In the genomic region with DNA sequence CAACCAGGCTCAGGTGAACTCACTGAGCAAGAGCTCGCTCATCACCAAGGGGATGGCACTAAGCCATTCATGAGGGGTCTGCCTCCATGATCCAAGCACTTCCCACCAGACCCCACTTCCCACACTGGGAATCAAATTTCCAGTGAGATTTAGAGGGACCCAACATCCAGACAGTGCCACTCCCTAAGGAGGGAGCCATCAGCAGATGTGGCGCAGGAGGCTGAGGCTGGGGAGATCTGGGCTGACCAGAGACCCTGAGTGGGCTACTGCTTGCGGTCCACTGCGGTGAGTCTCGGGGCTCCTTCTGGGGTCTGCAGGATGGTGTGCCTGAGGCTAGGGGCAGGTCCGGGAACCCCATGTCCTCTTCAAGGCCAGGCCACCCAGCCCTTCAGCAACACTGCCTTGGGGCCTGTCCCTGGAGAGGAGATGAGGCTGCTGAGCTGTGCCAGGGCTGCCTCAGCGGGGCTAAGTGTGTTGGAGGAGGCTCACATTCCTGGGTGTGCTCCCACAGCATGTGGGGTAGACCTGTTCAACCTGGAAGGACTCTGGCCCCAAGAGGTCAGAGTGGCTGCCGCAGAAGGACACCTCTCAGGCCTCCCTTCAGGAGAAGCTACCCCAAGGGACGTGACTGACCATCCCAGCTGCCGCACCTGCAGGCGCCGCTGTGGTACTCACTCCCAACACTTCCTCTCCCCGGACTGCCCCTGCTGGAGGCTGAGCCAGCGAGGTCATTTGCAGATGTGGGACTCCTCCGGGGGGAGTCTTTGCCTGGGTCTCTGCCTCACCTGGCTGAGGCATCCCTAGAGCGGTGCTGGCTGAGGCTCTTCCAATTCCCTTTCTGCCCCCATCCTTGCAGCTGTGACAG, we compare ENCODE assay signal across 20 cellular contexts. TPM values are rescaled to one million over a fixed set of nuclear protein-coding genes. Genes with fewer than 3 reads are reported as not detected.
DNase-seq lines count a peak whose midpoint lies in the region; ATAC-seq, FAIRE-seq and TF ChIP-seq lines count a peak whose summit lies in the region.
"Had no signal": no experiment of that assay in that cellular context is flagged by ENCODE, and none has a peak within 500 bp of the region (broad histone marks: within the 10 kb centered on the region; RNA-seq: fewer than 3 reads in every experiment).

No MANE protein-coding gene starts in this region.

- no peaks in the 10 kb centered on the region for H3K36me3 Mint-ChIP-seq in glutamatergic neuron (ENCODE audit: unreplicated experiment)

- H3K9me3 ChIP-seq in left ventricle myocardium inferior (replicated peaks): no peaks in the 10 kb centered on the region
- H3K9me3 ChIP-seq: MG63 had no signal

- H3K9me3 Mint-ChIP-seq in glutamatergic neuron (ENCODE audit: unreplicated experiment): no peaks in the 10 kb centered on the region

- no peak overlapping the region for H3K4me3 Mint-ChIP-seq in glutamatergic neuron (ENCODE audit: unreplicated experiment)

- ATAC-seq in left ventricle myocardium superior (no peak), GM21737 (IDR thresholded peaks at IDR 0.05; ENCODE audit: unreplicated experiment) (no peak)

- intact Hi-C loops in left ventricle myocardium superior (cut with micrococcal nuclease): no loop called here
- intact Hi-C loops in left ventricle myocardium inferior (cut with micrococcal nuclease): no loop called here
- intact Hi-C loops in posterior vena cava (cut with DNase I): no loop called here

- H3K4me1 Mint-ChIP-seq in glutamatergic neuron (ENCODE audit: low read depth, unreplicated experiment): peaks cover 22% of the 10 kb centered on the region

- FAIRE-seq in RCC 7860 (lab: Jason Lieb, UNC): no peak
- FAIRE-seq: A204.1 had no signal

- peaks cover 4% of the 10 kb centered on the region for H3K27me3 Mint-ChIP-seq in glutamatergic neuron (ENCODE audit: unreplicated experiment)

- DNase-seq in left ventricle myocardium superior (peak; percentile 13), left ventricle myocardium inferior (no peak), glutamatergic neuron (peak; percentile 10), posterior vena cava (ENCODE audit: low spot score) (peak; percentile 75), RCC 7860 (ENCODE audit: low spot score) (no peak), HPDE6-E6E7 (ENCODE audit: extremely low spot score) (no peak)
- DNase-seq: EL, GF-D8, Kasumi-1, MG63, NCI-H1417, NCI-H1694 treated with DMSO at 0.1 percent for 48 hours, NCI-H2081 treated with DMSO at 0.1 percent for 48 hours, NCI-H2171 treated with DMSO at 0.1 percent for 48 hours, NCI-H446, NCI-H526, OCI-M1, SHP77 had no signal

- H3K27me3 ChIP-seq in left ventricle myocardium inferior (ENCODE audit: low read depth): peaks cover 9% of the 10 kb centered on the region
- H3K27me3 ChIP-seq: MG63 had no signal

- peaks cover 16% of the 10 kb centered on the region for H3K4me1 ChIP-seq in left ventricle myocardium inferior

- TF ChIP-seq CTCF in left ventricle myocardium inferior (IDR thresholded peaks at IDR 0.05; ENCODE audit: borderline replicate concordance) (no peak), glutamatergic neuron (IDR thresholded peaks at IDR 0.05; ENCODE audit: partially characterized antibody, unreplicated experiment) (no peak)

- H3K27ac Mint-ChIP-seq in glutamatergic neuron (ENCODE audit: unreplicated experiment): no peak overlapping the region

- H3K36me3 ChIP-seq in left ventricle myocardium inferior: no peaks in the 10 kb centered on the region
- H3K36me3 ChIP-seq: MG63 had no signal

- no peak overlapping the region for H3K27ac ChIP-seq in left ventricle myocardium inferior (replicated peaks)

- no peak overlapping the region for H3K4me3 ChIP-seq in left ventricle myocardium inferior
- H3K4me3 ChIP-seq: MG63 had no signal

RNA-seq across cellular contexts. Expression of gene PCBD1, which starts 22.4 kb away (rescaled TPM):
- total RNA-seq in left ventricle myocardium superior: 172 TPM
- 123 TPM for total RNA-seq in left ventricle myocardium inferior
- 29.1 TPM for total RNA-seq in glutamatergic neuron (ENCODE audit: unreplicated experiment)
- total RNA-seq in posterior vena cava: 10 to 100 TPM; 48.7 to 54.1 TPM

Comparison
In these comparisons a context has a peak if more than half of its experiments do, and no peak if none do; other contexts are left out.
1. DNase-seq: peak in left ventricle myocardium superior (single experiment), glutamatergic neuron (single experiment) and posterior vena cava (single experiment); none in left ventricle myocardium inferior (single experiment), RCC 7860 (single experiment) and HPDE6-E6E7 (single experiment).